Comparison of ENCODE assay signal across 10 cellular contexts in the genomic region with DNA sequence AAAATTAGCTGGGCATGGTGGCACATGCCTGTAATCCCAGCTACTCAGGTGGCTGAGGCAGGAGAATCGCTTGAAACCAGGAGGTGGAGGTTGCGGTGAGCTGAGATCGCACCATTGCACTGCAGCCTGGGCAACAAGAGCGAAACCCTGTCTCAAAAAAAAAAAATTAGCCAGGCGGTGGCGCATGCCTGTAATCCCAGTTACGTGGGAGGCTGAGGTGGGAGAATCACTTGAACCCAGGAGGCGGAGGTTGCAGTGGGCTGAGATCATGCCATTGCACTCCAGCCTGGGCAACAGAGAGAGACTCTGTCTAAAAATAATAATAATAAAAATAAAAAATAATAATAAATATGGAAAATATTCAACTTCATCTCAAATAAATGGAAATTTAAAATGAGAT. TPM values are rescaled to one million over a fixed set of nuclear protein-coding genes. Genes with fewer than 3 reads are reported as not detected.
"Had no signal": no experiment of that assay in that cellular context is flagged by ENCODE, and none has a peak within 500 bp of the region (broad histone marks: within the 10 kb centered on the region; RNA-seq: fewer than 3 reads in every experiment).

No MANE protein-coding gene starts in this region.

RNA-seq across cellular contexts. Expression of gene MYOZ1, which starts 24.1 kb away (rescaled TPM):
- total RNA-seq: left colon; left lobe of liver; lung microvascular endothelial cell; mononuclear cell; mucosa of descending colon; naive thymus-derived CD4-positive, alpha-beta T cell had no signal

RNA-seq across cellular contexts. Expression of gene SYNPO2L, which starts 38.7 kb away (rescaled TPM):
- total RNA-seq: hepatocyte, kidney epithelial cell, left colon, left lobe of liver, lower leg skin, lung microvascular endothelial cell, mammary epithelial cell had no signal
